1 cellular context compared by ENCODE assay signal in genomic region chr20:64045346-64046011, GRCh38.
TF ChIP-seq lines count a peak whose summit lies in the region.

No MANE protein-coding gene starts in this region.

TF ChIP-seq in HepG2, 621 proteins besides CTCF, POLR2A, EP300 and RAD21 (continues in another document):
- TF ChIP-seq HNRNPL (IDR thresholded peaks at IDR 0.05; ENCODE audit: low read depth, low read length) (no peak), MTA1 (CRISPR knock-in tag; IDR thresholded peaks at IDR 0.05; ENCODE audit: borderline replicate concordance) (no peak), MXD4 (CRISPR knock-in tag; IDR thresholded peaks at IDR 0.05) (no peak), KIAA2018 (CRISPR knock-in tag; IDR thresholded peaks at IDR 0.05; ENCODE audit: borderline replicate concordance) (no peak), ZNF839 (CRISPR knock-in tag; IDR thresholded peaks at IDR 0.05; ENCODE audit: borderline replicate concordance) (no peak), HOXD1 (CRISPR knock-in tag; IDR thresholded peaks at IDR 0.05) (no peak), XRCC5 (optimal IDR thresholded peaks at IDR 0.05; ENCODE audit: low read length) (peak; percentile 42), DPF2 (CRISPR knock-in tag; IDR thresholded peaks at IDR 0.05; ENCODE audit: borderline replicate concordance, low read depth) (no peak), ZNF646 (CRISPR knock-in tag; IDR thresholded peaks at IDR 0.05) (no peak), SSRP1 (CRISPR knock-in tag; IDR thresholded peaks at IDR 0.05) (no peak), ZNF549 (CRISPR knock-in tag; IDR thresholded peaks at IDR 0.05) (no peak), REL (CRISPR knock-in tag; conservative IDR thresholded peaks at IDR 0.05) (no peak), ZHX2 (IDR thresholded peaks at IDR 0.05; ENCODE audit: low read depth) (no peak), ZHX2 (CRISPR knock-in tag; IDR thresholded peaks at IDR 0.05; ENCODE audit: borderline replicate concordance) (no peak), ZNF784 (CRISPR knock-in tag; IDR thresholded peaks at IDR 0.05; ENCODE audit: borderline replicate concordance) (0 out of 2 replicates have a peak, but pooled peaks have one; percentile 64), ZNF101 (CRISPR knock-in tag; IDR thresholded peaks at IDR 0.05; ENCODE audit: borderline replicate concordance, low read depth) (no peak), ZNF883 (CRISPR knock-in tag; IDR thresholded peaks at IDR 0.05; ENCODE audit: not compliant biosample characterization) (peak; percentile 5), ZNF30 (CRISPR knock-in tag; IDR thresholded peaks at IDR 0.05) (no peak), ZNF160 (CRISPR knock-in tag; IDR thresholded peaks at IDR 0.05) (no peak), NCOA5 (CRISPR knock-in tag; IDR thresholded peaks at IDR 0.05) (no peak), MAFK (conservative IDR thresholded peaks at IDR 0.05 in 1 of 2, IDR thresholded peaks at IDR 0.05 in 1 of 2; ENCODE audit: low read length in 2 of 2) (no peak), ZNF142 (CRISPR knock-in tag; IDR thresholded peaks at IDR 0.05) (no peak), EED (CRISPR knock-in tag; IDR thresholded peaks at IDR 0.05) (peak; percentile 7; the same call in 1 of the 2 replicates), PHF5A (CRISPR knock-in tag; IDR thresholded peaks at IDR 0.05; ENCODE audit: low read depth, unreplicated experiment) (no peak), ZNF598 (CRISPR knock-in tag; IDR thresholded peaks at IDR 0.05; ENCODE audit: borderline replicate concordance) (no peak), PTBP1 (IDR thresholded peaks at IDR 0.05; ENCODE audit: low read depth, low read length, poor library complexity, severe bottlenecking) (peak; percentile 65), MYC (CRISPR knock-in tag; IDR thresholded peaks at IDR 0.05; ENCODE audit: borderline replicate concordance) (no peak)
